ENCODE assay signal across 22 cellular contexts in the genomic region with DNA sequence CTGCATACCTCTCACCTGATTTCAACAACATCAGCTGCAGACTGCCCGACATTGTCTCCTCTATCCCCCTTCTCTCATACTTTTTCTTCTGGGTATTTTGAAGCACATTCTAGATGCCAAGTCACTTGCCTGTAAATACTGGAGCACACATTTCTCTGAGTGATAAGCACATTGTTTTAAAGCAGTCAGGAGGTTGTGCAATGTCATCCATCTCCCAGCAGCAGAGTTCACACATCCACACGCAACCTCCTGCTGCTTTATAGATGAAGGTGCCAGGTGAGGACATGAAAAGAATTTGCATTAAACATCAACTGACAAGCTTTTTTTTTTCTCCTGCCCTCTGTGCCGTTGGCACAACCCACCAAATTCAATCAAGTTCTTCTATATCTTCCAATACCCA. TPM values are rescaled to one million over a fixed set of nuclear protein-coding genes. Genes with fewer than 3 reads are reported as not detected.
DNase-seq lines count a peak whose midpoint lies in the region; ATAC-seq, FAIRE-seq and TF ChIP-seq lines count a peak whose summit lies in the region.
"Had no signal": no experiment of that assay in that cellular context is flagged by ENCODE, and none has a peak within 500 bp of the region (broad histone marks: within the 10 kb centered on the region; RNA-seq: fewer than 3 reads in every experiment).

No MANE protein-coding gene starts in this region.

- no peaks in the 10 kb centered on the region for H3K36me3 Mint-ChIP-seq in activated CD8-positive, alpha-beta memory T cell treated with anti-CD3 and anti-CD28 coated beads, Interleukin-2, amount 10 ng/mL, durations not matched to agents 7 days and 5 days
- H3K36me3 Mint-ChIP-seq in activated T-cell treated with anti-CD3 and anti-CD28 coated beads, Interleukin-2, amount 50 U/mL, for 24 hours (ENCODE audit: low read depth) = no peaks in the 10 kb centered on the region
- H3K36me3 Mint-ChIP-seq: activated naive CD8-positive, alpha-beta T cell treated with anti-CD3 and anti-CD28 coated beads for 36 hours had no signal

- H3K4me1 Mint-ChIP-seq in activated CD8-positive, alpha-beta memory T cell treated with anti-CD3 and anti-CD28 coated beads, Interleukin-2, amount 10 ng/mL, durations not matched to agents 7 days and 5 days = peaks cover 8% of the 10 kb centered on the region
- H3K4me1 Mint-ChIP-seq in activated T-cell treated with anti-CD3 and anti-CD28 coated beads, Interleukin-2, amount 50 U/mL, for 24 hours (ENCODE audit: low read depth) = peaks cover 15% of the 10 kb centered on the region

- peaks cover 48% of the 10 kb centered on the region for H3K27me3 Mint-ChIP-seq in activated CD8-positive, alpha-beta memory T cell treated with anti-CD3 and anti-CD28 coated beads, Interleukin-2, amount 10 ng/mL, durations not matched to agents 7 days and 5 days
- H3K27me3 Mint-ChIP-seq in activated T-cell treated with anti-CD3 and anti-CD28 coated beads, Interleukin-2, amount 50 U/mL, for 24 hours = peaks cover 37% of the 10 kb centered on the region

- DNase-seq in A549 (ENCODE audit: low read depth in 1 of 2, low spot score in 1 of 2) (no peak), HuH-7 (ENCODE audit: low spot score) (peak; percentile 93), NCI-H774 (lab: John Stamatoyannopoulos, UW) (peak; percentile 1), fibroblast of villous mesenchyme (ENCODE audit: low read depth) (peak; percentile 2), putamen (ENCODE audit: low spot score) (no peak)
- DNase-seq in activated CD8-positive, alpha-beta memory T cell treated with anti-CD3 and anti-CD28 coated beads, Interleukin-2, amount 10 ng/mL, durations not matched to agents 7 days and 5 days = no peak
- DNase-seq in activated T-cell treated with anti-CD3 and anti-CD28 coated beads, Interleukin-2, amount 50 U/mL, for 24 hours = no peak
- DNase-seq: activated naive CD8-positive, alpha-beta T cell treated with anti-CD3 and anti-CD28 coated beads for 36 hours; AML-193; Calu3; effector CD4-positive, alpha-beta T cell; GOT3; MV-4-11; ovary; stimulated activated CD4-positive, alpha-beta T cell treated with anti-CD3 and anti-CD28 coated beads, Interleukin-4, amount 100 ng/mL, for 4 hours; T-helper 9 cell had no signal

- POLR2A ChIA-PET in A549 (lab: Yijun Ruan, JAX) = no interaction called here

- H3K9me3 ChIP-seq in A549 = no peaks in the 10 kb centered on the region
- H3K9me3 ChIP-seq: ovary, SJSA1 had no signal

- H3K4me3 ChIP-seq in A549 = no peak overlapping the region
- H3K4me3 ChIP-seq in fibroblast of villous mesenchyme (ENCODE audit: low read depth, low read length) = no peak overlapping the region
- H3K4me3 ChIP-seq: ovary, SJSA1 had no signal

- TF ChIP-seq POLR2A in A549 (IDR thresholded peaks at IDR 0.05; ENCODE audit: low read length) = no peak

- ATAC-seq in A549 = no peak
- ATAC-seq in activated CD4-positive, CD25-positive, alpha-beta regulatory T cell treated with anti-CD3 and anti-CD28 coated beads, Interleukin-2, amount 50 U/mL, for 24 hours = no peak
- ATAC-seq in activated CD8-positive, alpha-beta memory T cell treated with anti-CD3 and anti-CD28 coated beads, Interleukin-2, amount 10 ng/mL, durations not matched to agents 7 days and 5 days = no peak

- no peak overlapping the region for H3K27ac ChIP-seq in A549
- H3K27ac ChIP-seq: ovary, SJSA1 had no signal

- no peak for TF ChIP-seq RAD21 in A549 (conservative IDR thresholded peaks at IDR 0.05 in 1 of 2, IDR thresholded peaks at IDR 0.05 in 1 of 2)

- FAIRE-seq in A549 (lab: Jason Lieb, UNC) = peak; percentile 73
- FAIRE-seq: G401.6 had no signal

- H3K4me1 ChIP-seq in A549 = no peaks in the 10 kb centered on the region

- no peak for TF ChIP-seq EP300 in A549 (IDR thresholded peaks at IDR 0.05)

- no peak overlapping the region for H3K4me2 ChIP-seq in A549

- WGBS in A549 (ENCODE audit: missing lambda C conversion rate) = 32% methylated on average over 3 of the region's 3 CpGs

- no peaks in the 10 kb centered on the region for H3K9me3 Mint-ChIP-seq in activated CD8-positive, alpha-beta memory T cell treated with anti-CD3 and anti-CD28 coated beads, Interleukin-2, amount 10 ng/mL, durations not matched to agents 7 days and 5 days (ENCODE audit: low read depth)
- no peaks in the 10 kb centered on the region for H3K9me3 Mint-ChIP-seq in activated T-cell treated with anti-CD3 and anti-CD28 coated beads, Interleukin-2, amount 50 U/mL, for 24 hours
- H3K9me3 Mint-ChIP-seq: activated naive CD8-positive, alpha-beta T cell treated with anti-CD3 and anti-CD28 coated beads for 36 hours had no signal

- CTCF ChIA-PET in A549 (lab: Yijun Ruan, JAX) = interaction anchor here (0.6 to 3.5 kb wide), 13 partner anchors 9 to 434 kb away, joined by 3 to 13 read pairs (median 3); no protein-coding TSS in a partner anchor
- CTCF ChIA-PET in activated CD8-positive, alpha-beta memory T cell treated with anti-CD3 and anti-CD28 coated beads, Interleukin-2, amount 10 ng/mL, durations not matched to agents 7 days and 5 days (lab: Charles Lee) = interaction anchor here (1.0 kb wide), 1 partner anchor 21 kb away, joined by 3 read pairs; no protein-coding TSS in a partner anchor

- TF ChIP-seq CTCF in A549 (IDR thresholded peaks at IDR 0.05) = no peak
- no peak for TF ChIP-seq CTCF in fibroblast of villous mesenchyme (IDR thresholded peaks at IDR 0.05; ENCODE audit: insufficient read depth, low read depth, low read length)

- no peak overlapping the region for H3K4me3 Mint-ChIP-seq in activated CD8-positive, alpha-beta memory T cell treated with anti-CD3 and anti-CD28 coated beads, Interleukin-2, amount 10 ng/mL, durations not matched to agents 7 days and 5 days
- no peak overlapping the region for H3K4me3 Mint-ChIP-seq in activated T-cell treated with anti-CD3 and anti-CD28 coated beads, Interleukin-2, amount 50 U/mL, for 24 hours

- H3K27ac Mint-ChIP-seq in activated CD8-positive, alpha-beta memory T cell treated with anti-CD3 and anti-CD28 coated beads, Interleukin-2, amount 10 ng/mL, durations not matched to agents 7 days and 5 days = no peak overlapping the region
- H3K27ac Mint-ChIP-seq in activated T-cell treated with anti-CD3 and anti-CD28 coated beads, Interleukin-2, amount 50 U/mL, for 24 hours = no peak overlapping the region
- H3K27ac Mint-ChIP-seq: activated naive CD8-positive, alpha-beta T cell treated with anti-CD3 and anti-CD28 coated beads for 36 hours had no signal

TF ChIP-seq in A549, 52 proteins besides CTCF, POLR2A, EP300 and RAD21:
- TF ChIP-seq HOXB5 (CRISPR knock-in tag; IDR thresholded peaks at IDR 0.05) (no peak), CEBPB (IDR thresholded peaks at IDR 0.05) (peak; percentile 56 to 57; a peak in 3 of 4 replicates)

RNA-seq across cellular contexts. Expression of a gene that starts 5.5 kb away (rescaled TPM):
- polyA plus RNA-seq in A549 (2011; rRNA removed) (0.78 and 1.4 TPM in 2 replicates), A549 (2017; fragmentation: RNase III; extraction: RNeasy Plus Mini Kit Qiagen cat#74134 plus additional on column Dnase treatment) (0.37 to 0.44 TPM (median 0.39 TPM) in 3 replicates)
- polyA plus RNA-seq in A549 (2012; cell fraction: cytosol; rRNA removed) = 0.65 and 0.79 TPM in 2 replicates
- 0.75 and 0.90 TPM in 2 replicates for polyA plus RNA-seq in A549 (2012; cell fraction: nucleus; rRNA removed)
- 0.83 and 0.92 TPM in 2 replicates for polyA minus RNA-seq in A549 (2011; rRNA and poly(A)+ RNA removed)
- not detected in 2 replicates for total RNA-seq in fibroblast of villous mesenchyme
- total RNA-seq in activated CD8-positive, alpha-beta memory T cell treated with anti-CD3 and anti-CD28 coated beads, Interleukin-2, amount 10 ng/mL, durations not matched to agents 7 days and 5 days = under 1 TPM in 1 of 2 experiments, not detected in 1; 0.30 TPM
- total RNA-seq: Calu3, cardiac septum, fibroblast of lung, ovary, SJSA1, skeletal muscle tissue had no signal

RNA-seq across cellular contexts. Expression of a gene that starts 23.7 kb away (rescaled TPM):
- polyA plus RNA-seq in A549 (2011; rRNA removed) (749 and 1,115 TPM in 2 replicates), A549 (2017; fragmentation: RNase III; extraction: RNeasy Plus Mini Kit Qiagen cat#74134 plus additional on column Dnase treatment) (1,179 to 1,276 TPM (median 1,260 TPM) in 3 replicates)
- polyA plus RNA-seq in A549 (2012; cell fraction: cytosol; rRNA removed) = 1,921 and 2,479 TPM in 2 replicates
- polyA plus RNA-seq in A549 (2012; cell fraction: nucleus; rRNA removed) = 1,210 and 1,387 TPM in 2 replicates
- polyA minus RNA-seq in A549 (2011; rRNA and poly(A)+ RNA removed) = 458 and 693 TPM in 2 replicates
- 165 and 215 TPM in 2 replicates for total RNA-seq in fibroblast of villous mesenchyme
- total RNA-seq in activated CD8-positive, alpha-beta memory T cell treated with anti-CD3 and anti-CD28 coated beads, Interleukin-2, amount 10 ng/mL, durations not matched to agents 7 days and 5 days = 100 to 1,000 TPM; 394 to 417 TPM

RNA-seq across cellular contexts. Expression of a gene that starts 30.3 kb away (rescaled TPM):
- polyA plus RNA-seq in A549 (2011; rRNA removed) (0.15 and 0.36 TPM in 2 replicates), A549 (2017; fragmentation: RNase III; extraction: RNeasy Plus Mini Kit Qiagen cat#74134 plus additional on column Dnase treatment) (1.1 to 1.3 TPM (median 1.1 TPM) in 3 replicates)
- 1.5 and 1.7 TPM in 2 replicates for polyA plus RNA-seq in A549 (2012; cell fraction: cytosol; rRNA removed)
- 1.1 and 2.0 TPM in 2 replicates for polyA plus RNA-seq in A549 (2012; cell fraction: nucleus; rRNA removed)
- not detected in 2 replicates for polyA minus RNA-seq in A549 (2011; rRNA and poly(A)+ RNA removed)
- under 0.01 and 0.86 TPM in 2 replicates for total RNA-seq in fibroblast of villous mesenchyme
- 1 to 10 TPM; 1.2 to 1.9 TPM for total RNA-seq in activated CD8-positive, alpha-beta memory T cell treated with anti-CD3 and anti-CD28 coated beads, Interleukin-2, amount 10 ng/mL, durations not matched to agents 7 days and 5 days

RNA-seq across cellular contexts. Expression of a gene that starts 32.5 kb away (rescaled TPM):
- polyA plus RNA-seq in A549 (2011; rRNA removed) = not detected in 2 replicates
- polyA plus RNA-seq in A549 (2012; cell fraction: cytosol; rRNA removed) = not detected in 2 replicates
- polyA plus RNA-seq in A549 (2012; cell fraction: nucleus; rRNA removed) = not detected in 2 replicates
- polyA plus RNA-seq in A549 (2017; fragmentation: RNase III; extraction: RNeasy Plus Mini Kit Qiagen cat#74134 plus additional on column Dnase treatment) = not detected in 3 replicates
- not detected in 2 replicates for polyA minus RNA-seq in A549 (2011; rRNA and poly(A)+ RNA removed)
- total RNA-seq in fibroblast of villous mesenchyme = not detected in 2 replicates
- total RNA-seq in activated CD8-positive, alpha-beta memory T cell treated with anti-CD3 and anti-CD28 coated beads, Interleukin-2, amount 10 ng/mL, durations not matched to agents 7 days and 5 days = 100 to 1,000 TPM; 133 to 185 TPM
- total RNA-seq: Calu3, fibroblast of lung, SJSA1, skeletal muscle tissue had no signal
- polyA plus RNA-seq: fibroblast of lung, ovary had no signal

RNA-seq across cellular contexts. Expression of a gene that starts 43.0 kb away (rescaled TPM):
- 62.1 and 80.4 TPM in 2 replicates for polyA plus RNA-seq in A549 (2011; rRNA removed)
- polyA plus RNA-seq in A549 (2012; cell fraction: cytosol; rRNA removed) = 157 and 167 TPM in 2 replicates
- polyA plus RNA-seq in A549 (2012; cell fraction: nucleus; rRNA removed) = 190 and 224 TPM in 2 replicates
- polyA plus RNA-seq in A549 (2017; fragmentation: RNase III; extraction: RNeasy Plus Mini Kit Qiagen cat#74134 plus additional on column Dnase treatment) = 124 to 131 TPM (median 128 TPM) in 3 replicates
- 43.4 and 65.1 TPM in 2 replicates for polyA minus RNA-seq in A549 (2011; rRNA and poly(A)+ RNA removed)
- total RNA-seq in fibroblast of villous mesenchyme = 41.0 and 54.1 TPM in 2 replicates
- total RNA-seq in activated CD8-positive, alpha-beta memory T cell treated with anti-CD3 and anti-CD28 coated beads, Interleukin-2, amount 10 ng/mL, durations not matched to agents 7 days and 5 days = 100 to 1,000 TPM; 110 to 117 TPM

Comparison
In these comparisons a context has a peak if more than half of its experiments do, and no peak if none do; other contexts are left out.
1. DNase-seq: peak in HuH-7 (single experiment), NCI-H774 (single experiment) and fibroblast of villous mesenchyme (single experiment); none in A549 (0 of 2), putamen (single experiment), activated CD8-positive, alpha-beta memory T cell treated with anti-CD3 and anti-CD28 coated beads, Interleukin-2, amount 10 ng/mL, durations not matched to agents 7 days and 5 days (single experiment) and activated T-cell treated with anti-CD3 and anti-CD28 coated beads, Interleukin-2, amount 50 U/mL, for 24 hours (single experiment).